Comparison of ENCODE assay signal across 22 cellular contexts in genomic region chr13:112456138-112457056, GRCh38.
DNase-seq lines count a peak whose midpoint lies in the region; ATAC-seq, FAIRE-seq and TF ChIP-seq lines count a peak whose summit lies in the region.
"Had no signal": no experiment of that assay in that cellular context is flagged by ENCODE, and none has a peak within 500 bp of the region (broad histone marks: within the 10 kb centered on the region; RNA-seq: fewer than 3 reads in every experiment).

No MANE protein-coding gene starts in this region.

- no peak overlapping the region for H2BK20ac ChIP-seq in H1 (ENCODE audit: low read length)

- H3K4me3 Mint-ChIP-seq in CD8-positive, alpha-beta memory T cell, result no peak overlapping the region
- H3K4me3 Mint-ChIP-seq: CD4-positive, alpha-beta memory T cell had no signal

- no peak overlapping the region for H2BK120ac ChIP-seq in H1 (replicated peaks; ENCODE audit: low read depth, low read length)

- POLR2A ChIA-PET in HCT116 (lab: Charles Lee) (no interaction called here), H1 (lab: Charles Lee; ENCODE audit: partially characterized antibody) (no interaction called here)
- POLR2A ChIA-PET in CD8-positive, alpha-beta memory T cell (lab: Charles Lee), result no interaction called here

- H3K23me2 ChIP-seq in H1 (ENCODE audit: low read depth, low read length), result no peaks in the 10 kb centered on the region

- H3K27me3 ChIP-seq in right atrium auricular region, result no peaks in the 10 kb centered on the region
- H3K27me3 ChIP-seq in heart right ventricle, result peaks cover 0 to 24% (median 14%) of the 10 kb centered on the region in 7 donors
- H3K27me3 ChIP-seq in HCT116 (ENCODE audit: insufficient read depth, low read length), result no peaks in the 10 kb centered on the region
- H3K27me3 ChIP-seq in H1 (replicated peaks in 1 of 4; ENCODE audit: control insufficient read depth in 3 of 4, extremely low read depth in 1 of 4, insufficient read depth in 3 of 4, low read length in 3 of 4), result no peaks in the 10 kb centered on the region
- H3K27me3 ChIP-seq in stomach, result peaks cover 0 to 24% (median 0%) of the 10 kb centered on the region in 3 donors
- H3K27me3 ChIP-seq in CD8-positive, alpha-beta memory T cell (ENCODE audit: insufficient read depth, low read length, poor library complexity, severe bottlenecking), result no peaks in the 10 kb centered on the region
- H3K27me3 ChIP-seq: BLaER1 treated with 17β-estradiol and CSF1 and Interleukin-3, amounts not matched to agents 10 nM and 100 nM had no signal

- no peak overlapping the region for H3K4me3 ChIP-seq in right atrium auricular region
- no peak overlapping the region for H3K4me3 ChIP-seq in heart right ventricle
- no peak overlapping the region for H3K4me3 ChIP-seq in HCT116 (replicated peaks in 1 of 2; ENCODE audit: low read depth in 1 of 2, low read length in 2 of 2)
- H3K4me3 ChIP-seq in H1 (ENCODE audit: extremely low read depth in 1 of 4, insufficient read depth in 2 of 4, low read depth in 3 of 4, low read length in 4 of 4), result no peak overlapping the region
- H3K4me3 ChIP-seq in stomach, result no peak overlapping the region
- no peak overlapping the region for H3K4me3 ChIP-seq in CD8-positive, alpha-beta memory T cell (ENCODE audit: low read length)
- H3K4me3 ChIP-seq: BLaER1 treated with 17β-estradiol and CSF1 and Interleukin-3, amounts not matched to agents 10 nM and 100 nM; PC-9 had no signal

- H4K91ac ChIP-seq in H1 (replicated peaks; ENCODE audit: insufficient read length, low read length), result no peak overlapping the region

- peaks cover 5 to 7% of the 10 kb centered on the region in 2 donors for H3K27me3 Mint-ChIP-seq in CD8-positive, alpha-beta memory T cell

- H3K36me3 ChIP-seq in right atrium auricular region (no peaks in the 10 kb centered on the region), heart right ventricle (no peaks in the 10 kb centered on the region), HCT116 (ENCODE audit: control insufficient read depth in 1 of 2, insufficient read depth in 2 of 2, low read length in 2 of 2) (no peaks in the 10 kb centered on the region), H1 (ENCODE audit: control insufficient read depth in 2 of 4, insufficient read depth in 4 of 4, low read length in 3 of 4) (no peaks in the 10 kb centered on the region), stomach (no peaks in the 10 kb centered on the region)
- no peaks in the 10 kb centered on the region for H3K36me3 ChIP-seq in CD8-positive, alpha-beta memory T cell (ENCODE audit: insufficient read depth, low read length)

- H3K56ac ChIP-seq in H1 (replicated peaks; ENCODE audit: insufficient read length, low read depth, low read length), result no peak overlapping the region

- H4K5ac ChIP-seq in H1 (ENCODE audit: insufficient read length, low read depth, low read length), result no peak overlapping the region

- no peaks in the 10 kb centered on the region for H3K4me1 ChIP-seq in right atrium auricular region
- no peaks in the 10 kb centered on the region for H3K4me1 ChIP-seq in heart right ventricle
- H3K4me1 ChIP-seq in HCT116 (ENCODE audit: control insufficient read depth in 1 of 2, insufficient read depth in 2 of 2, low read length in 2 of 2), result no peaks in the 10 kb centered on the region
- no peaks in the 10 kb centered on the region for H3K4me1 ChIP-seq in H1 (replicated peaks in 1 of 4; ENCODE audit: control insufficient read depth in 3 of 4, insufficient read depth in 4 of 4, low read length in 3 of 4)
- H3K4me1 ChIP-seq in stomach, result no peaks in the 10 kb centered on the region
- no peaks in the 10 kb centered on the region for H3K4me1 ChIP-seq in CD8-positive, alpha-beta memory T cell (ENCODE audit: insufficient read depth, low read length)

- 80 to 83% methylated on average over 22 of the region's 22 CpGs for WGBS in heart right ventricle, 2 donors
- WGBS in H1 (ENCODE audit: extremely low coverage in 1 of 2, insufficient coverage in 1 of 2, insufficient read length in 1 of 2, insufficient replicate concordance in 2 of 2, low coverage in 1 of 2, low lambda C conversion rate in 2 of 2, missing lambda C conversion rate in 1 of 2), 2 experiments, result 90% methylated on average over 18 of the region's 22 CpGs; no CpG with 5 or more reads in 1 of the 2 experiments
- WGBS in stomach, 5 donors, result 81 to 87% (median 84%) methylated on average over 22 of the region's 22 CpGs

- H3K4me2 ChIP-seq in HCT116 (ENCODE audit: low read length) (no peak overlapping the region), H1 (ENCODE audit: insufficient read depth in 1 of 2, low read depth in 2 of 2, low read length in 2 of 2) (no peak overlapping the region)
- H3K4me2 ChIP-seq: BLaER1 treated with 17β-estradiol and CSF1 and Interleukin-3, amounts not matched to agents 10 nM and 100 nM; PC-9 had no signal

- no peak for FAIRE-seq in H1 (lab: Jason Lieb, UNC)
- FAIRE-seq: GM19239 had no signal

- peaks cover 0 to 10% (median 6%) of the 10 kb centered on the region in 5 donors for H3K9me3 Mint-ChIP-seq in CD8-positive, alpha-beta memory T cell

- H2BK5ac ChIP-seq in H1 (ENCODE audit: low read depth, low read length), result no peak overlapping the region

- RAD21 ChIA-PET in HCT116 (lab: Charles Lee; ENCODE audit: low non-redundant PET in 1 of 2, low total read pairs in 2 of 2, uncharacterized antibody in 2 of 2, unreplicated experiment in 2 of 2), result no interaction called here

- H2AFZ ChIP-seq in HCT116 (ENCODE audit: low read depth, low read length, poor library complexity, severe bottlenecking) (no peak overlapping the region), H1 (ENCODE audit: low read length) (no peak overlapping the region)
- H2AFZ ChIP-seq: PC-9 had no signal

- H4K8ac ChIP-seq in H1 (ENCODE audit: extremely low read depth, insufficient read depth, low read length), result no peak overlapping the region

- no peaks in the 10 kb centered on the region for H3K36me3 Mint-ChIP-seq in CD8-positive, alpha-beta memory T cell
- H3K36me3 Mint-ChIP-seq: CD4-positive, alpha-beta memory T cell had no signal

- no peak overlapping the region for H3K4ac ChIP-seq in H1 (replicated peaks; ENCODE audit: insufficient read length, low read depth, low read length)

- intact Hi-C loops in heart right ventricle (cut with DNase I), result no loop called here
- intact Hi-C loops in HCT116 (cut with micrococcal nuclease), result no loop called here
- intact Hi-C loops in stomach (cut with DNase I; ENCODE audit: low total_unique reads), result no loop called here

- H3K23ac ChIP-seq in H1 (ENCODE audit: insufficient read length), result no peak overlapping the region

- H3K9ac ChIP-seq in HCT116 (ENCODE audit: low read length), result no peak overlapping the region
- H3K9ac ChIP-seq in H1 (replicated peaks in 1 of 4; ENCODE audit: extremely low read depth in 1 of 4, low read depth in 3 of 4, low read length in 3 of 4), result no peak overlapping the region
- H3K9ac ChIP-seq: BLaER1 treated with 17β-estradiol and CSF1 and Interleukin-3, amounts not matched to agents 10 nM and 100 nM had no signal

- H3K79me2 ChIP-seq in HCT116 (ENCODE audit: insufficient read depth, low read length) (no peaks in the 10 kb centered on the region), H1 (ENCODE audit: control insufficient read depth in 1 of 2, insufficient read depth in 2 of 2, low read length in 2 of 2) (no peaks in the 10 kb centered on the region)

- TF ChIP-seq POLR2A in HCT116 (IDR thresholded peaks at IDR 0.05; ENCODE audit: borderline replicate concordance, extremely low read depth, insufficient read depth, insufficient read length) (no peak), H1 (IDR thresholded peaks at IDR 0.05; ENCODE audit: control extremely low read depth in 1 of 2, low read depth in 2 of 2, low read length in 2 of 2) (no peak), stomach (IDR thresholded peaks at IDR 0.05) (no peak)

- H3K14ac ChIP-seq in H1 (ENCODE audit: insufficient read length), result no peak overlapping the region

- ATAC-seq in heart right ventricle (no peak), HCT116 (peak; percentile 79)

- H3K27ac ChIP-seq in right atrium auricular region (no peak overlapping the region), heart right ventricle (no peak overlapping the region), HCT116 (ENCODE audit: low read depth, low read length) (no peak overlapping the region), H1 (ENCODE audit: low read depth, low read length) (no peak overlapping the region), stomach (no peak overlapping the region)
- no peak overlapping the region for H3K27ac ChIP-seq in CD8-positive, alpha-beta memory T cell (ENCODE audit: low read depth, low read length)
- H3K27ac ChIP-seq: BLaER1 treated with 17β-estradiol and CSF1 and Interleukin-3, amounts not matched to agents 10 nM and 100 nM; PC-9 had no signal

- no peak for TF ChIP-seq RAD21 in HCT116 (IDR thresholded peaks at IDR 0.05; ENCODE audit: low read depth)
- TF ChIP-seq RAD21 in H1 (IDR thresholded peaks at IDR 0.05 in 1 of 2, conservative IDR thresholded peaks at IDR 0.05 in 1 of 2; ENCODE audit: low read depth in 2 of 2, low read length in 2 of 2), result no peak

- no peak overlapping the region for H2BK15ac ChIP-seq in H1 (ENCODE audit: low read length)

- no peak overlapping the region for H2BK12ac ChIP-seq in H1 (ENCODE audit: low read depth, low read length)

- no peaks in the 10 kb centered on the region for H4K20me1 ChIP-seq in HCT116 (ENCODE audit: insufficient read depth)
- H4K20me1 ChIP-seq in H1 (replicated peaks in 1 of 2; ENCODE audit: control insufficient read depth in 1 of 2, insufficient read depth in 2 of 2, low read length in 2 of 2), result no peaks in the 10 kb centered on the region

- no TSS peak for BruUV-seq in HCT116 (replicated peaks; lab: Mats Ljungman, UMichigan)

- H3K9me3 ChIP-seq in right atrium auricular region (peaks cover 0 to 13% of the 10 kb centered on the region in 2 donors), heart right ventricle (peaks cover 0 to 23% (median 5%) of the 10 kb centered on the region in 11 donors), HCT116 (ENCODE audit: control insufficient read depth in 1 of 2, insufficient read depth in 1 of 2, low read depth in 1 of 2, low read length in 2 of 2) (no peaks in the 10 kb centered on the region), H1 (ENCODE audit: insufficient read depth in 2 of 2, low read depth in 1 of 2, low read length in 1 of 2) (no peaks in the 10 kb centered on the region), stomach (peaks cover 0 to 22% (median 9%) of the 10 kb centered on the region in 4 donors)
- no peaks in the 10 kb centered on the region for H3K9me3 ChIP-seq in CD8-positive, alpha-beta memory T cell (ENCODE audit: low read length)

- H3K18ac ChIP-seq in H1 (ENCODE audit: extremely low read depth, low read length), result no peak overlapping the region

- H3K4me1 Mint-ChIP-seq in CD8-positive, alpha-beta memory T cell, result no peaks in the 10 kb centered on the region
- H3K4me1 Mint-ChIP-seq: CD4-positive, alpha-beta memory T cell had no signal

- CTCF ChIA-PET in HCT116 (lab: Charles Lee), result no interaction called here
- CTCF ChIA-PET in H1 (lab: Charles Lee; ENCODE audit: partially characterized antibody), result no interaction called here
- CTCF ChIA-PET in CD8-positive, alpha-beta memory T cell (lab: Charles Lee), result no interaction called here

- no peak overlapping the region for H2AK5ac ChIP-seq in H1 (ENCODE audit: low read depth, low read length)

- H3K27ac Mint-ChIP-seq in CD8-positive, alpha-beta memory T cell, result no peak overlapping the region
- H3K27ac Mint-ChIP-seq: CD4-positive, alpha-beta memory T cell had no signal

- no peak for TF ChIP-seq EP300 in H1 (IDR thresholded peaks at IDR 0.05; ENCODE audit: borderline replicate concordance in 1 of 2, low read depth in 2 of 2, low read length in 2 of 2)
- no peak for TF ChIP-seq EP300 in stomach (IDR thresholded peaks at IDR 0.05)

- no peak for TF ChIP-seq CTCF in right atrium auricular region (IDR thresholded peaks at IDR 0.05)
- TF ChIP-seq CTCF in heart right ventricle (IDR thresholded peaks at IDR 0.05), result no peak
- no peak for TF ChIP-seq CTCF in HCT116 (IDR thresholded peaks at IDR 0.05 in 2 of 3, conservative IDR thresholded peaks at IDR 0.05 in 1 of 3; ENCODE audit: borderline replicate concordance in 1 of 3, insufficient read depth in 1 of 3, low read depth in 2 of 3, low read length in 2 of 3)
- no peak for TF ChIP-seq CTCF in H1 (IDR thresholded peaks at IDR 0.05; ENCODE audit: control extremely low read depth in 1 of 3, insufficient read depth in 1 of 3, low read depth in 1 of 3, low read length in 3 of 3)
- no peak for TF ChIP-seq CTCF in stomach (IDR thresholded peaks at IDR 0.05)

- no peaks in the 10 kb centered on the region for H3K79me1 ChIP-seq in H1 (ENCODE audit: low read depth, low read length)

- H3K9me2 ChIP-seq in HCT116 (ENCODE audit: insufficient read depth), result no peaks in the 10 kb centered on the region

- DNase-seq in right atrium auricular region (ENCODE audit: low spot score), result peak; percentile 54
- DNase-seq in heart right ventricle, result no peak
- no peak for DNase-seq in HCT116 (ENCODE audit: low read depth, low spot score)
- peak in 1 of 2 experiments; percentile 30 for DNase-seq in H1 (ENCODE audit: low read depth in 1 of 2, low spot score in 2 of 2)
- peak; percentile 18 for DNase-seq in stomach
- no peak for DNase-seq in CD8-positive, alpha-beta memory T cell
- DNase-seq in KG1 (lab: John Stamatoyannopoulos, UW), result no peak
- no peak for DNase-seq in A172 (ENCODE audit: low spot score)
- DNase-seq: Calu3; CD4-positive, alpha-beta memory T cell; DMS153; GOT3; KBM-7; NCI-H1092; NCI-H1436 treated with DMSO at 0.1 percent for 48 hours; NCI-H1930; NCI-H2227 treated with DMSO at 0.1 percent for 48 hours; NCI-H510A; PC-9; RPMI8226 had no signal

Comparison
In these comparisons a context has a peak if more than half of its experiments do, and no peak if none do; other contexts are left out.
1. DNase-seq: peak in right atrium auricular region (single experiment) and stomach (single experiment); none in heart right ventricle (0 of 2), HCT116 (single experiment), CD8-positive, alpha-beta memory T cell (0 of 5), KG1 (single experiment) and A172 (single experiment).